Comparison of ENCODE assay signal across 31 cellular contexts in the genomic region with DNA sequence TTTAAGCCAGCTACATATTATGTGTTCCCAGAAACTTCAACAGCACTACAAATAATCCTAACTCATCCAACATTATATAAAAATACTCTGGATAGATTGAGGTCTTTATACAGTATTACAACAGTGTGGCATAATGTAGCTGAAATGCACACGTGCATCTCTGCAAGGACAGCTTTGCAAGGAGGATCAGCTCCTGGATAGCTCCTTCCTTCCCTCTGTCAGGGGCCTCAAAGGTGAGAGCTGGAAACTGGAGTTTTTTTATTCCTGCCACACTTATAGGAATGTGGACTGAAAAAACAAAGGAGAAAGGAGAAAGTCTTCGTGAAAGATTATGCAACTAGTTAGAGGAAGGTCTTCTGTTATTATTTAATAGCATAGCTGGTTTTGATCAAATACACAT. TPM values are rescaled to one million over a fixed set of nuclear protein-coding genes. Genes with fewer than 3 reads are reported as not detected.
"Had no signal": no experiment of that assay in that cellular context is flagged by ENCODE, and none has a peak within 500 bp of the region (broad histone marks: within the 10 kb centered on the region; RNA-seq: fewer than 3 reads in every experiment).

No MANE protein-coding gene starts in this region.

- H3K27ac Mint-ChIP-seq: activated CD4-positive, alpha-beta T cell treated with anti-CD3 and anti-CD28 coated beads, Interleukin-2, amount 10 ng/mL, durations not matched to agents 7 days and 5 days; activated CD8-positive, alpha-beta T cell treated with anti-CD3 and anti-CD28 coated beads for 36 hours; activated naive CD8-positive, alpha-beta T cell; activated T-helper 17 cell treated with anti-CD3 and anti-CD28 coated beads, Interleukin-2, amount 50 U/mL, for 72 hours; effector memory CD8-positive, alpha-beta T cell had no signal

- H3K36me3 Mint-ChIP-seq: activated naive CD8-positive, alpha-beta T cell had no signal

- H3K27ac ChIP-seq: body of pancreas, esophagus muscularis mucosa, foreskin keratinocyte, gastrocnemius medialis, heart left ventricle had no signal

- H3K4me1 Mint-ChIP-seq: activated CD4-positive, alpha-beta T cell treated with anti-CD3 and anti-CD28 coated beads, Interleukin-2, amount 10 ng/mL, durations not matched to agents 7 days and 5 days; activated T-helper 17 cell treated with anti-CD3 and anti-CD28 coated beads, Interleukin-2, amount 50 U/mL, for 72 hours had no signal

- H3K9me3 Mint-ChIP-seq: activated CD4-positive, alpha-beta T cell treated with anti-CD3 and anti-CD28 coated beads, Interleukin-2, amount 10 ng/mL, durations not matched to agents 7 days and 5 days; activated CD8-positive, alpha-beta T cell treated with anti-CD3 and anti-CD28 coated beads for 36 hours; activated T-cell treated with anti-CD3 and anti-CD28 coated beads, Interleukin-2, amount 50 U/mL, for 4 hours; activated T-helper 17 cell treated with anti-CD3 and anti-CD28 coated beads, Interleukin-2, amount 50 U/mL, for 72 hours; effector memory CD8-positive, alpha-beta T cell had no signal

- ATAC-seq: activated CD8-positive, alpha-beta T cell treated with anti-CD3 and anti-CD28 coated beads for 36 hours; activated T-cell treated with anti-CD3 and anti-CD28 coated beads, Interleukin-2, amount 50 U/mL, for 4 hours; activated T-helper 17 cell treated with anti-CD3 and anti-CD28 coated beads, Interleukin-2, amount 50 U/mL, for 72 hours; body of pancreas; effector memory CD8-positive, alpha-beta T cell; foreskin keratinocyte; gastrocnemius medialis; heart left ventricle had no signal

- H3K36me3 ChIP-seq: esophagus muscularis mucosa, gastrocnemius medialis, heart left ventricle had no signal

- FAIRE-seq: colon had no signal

- H3K4me3 ChIP-seq: body of pancreas, esophagus muscularis mucosa, gastrocnemius medialis, heart left ventricle had no signal

- DNase-seq: activated CD4-positive, alpha-beta T cell treated with anti-CD3 and anti-CD28 coated beads for 1 hour; activated CD4-positive, alpha-beta T cell treated with anti-CD3 and anti-CD28 coated beads for 4 hours; activated CD4-positive, alpha-beta T cell treated with anti-CD3 and anti-CD28 coated beads, Interleukin-2, amount 10 ng/mL, durations not matched to agents 7 days and 5 days; activated CD4-positive, alpha-beta T cell treated with anti-CD3 and anti-CD28 coated beads, Interleukin-2, amount 50 U/mL, for 4 hours; activated CD8-positive, alpha-beta memory T cell treated with anti-CD3 and anti-CD28 coated beads for 24 hours; activated CD8-positive, alpha-beta T cell treated with anti-CD3 and anti-CD28 coated beads for 36 hours; activated effector memory CD4-positive, alpha-beta T cell treated with Interleukin-2 at 50 U/mL for 16 hours; activated gamma-delta T cell treated with Interleukin-2 at 50 U/mL for 16 hours; activated naive CD4-positive, alpha-beta T cell treated with anti-CD3 and anti-CD28 coated beads, Interleukin-2, amount 50 U/mL, for 16 hours; activated naive CD4-positive, alpha-beta T cell treated with Interleukin-2 at 50 U/mL for 16 hours; activated T-cell treated with anti-CD3 and anti-CD28 coated beads, Interleukin-2, amount 50 U/mL, for 4 hours; amygdala; aorta; body of pancreas; caudate nucleus; cortex of kidney; dermis blood vessel endothelial cell; effector CD4-positive, alpha-beta T cell; effector memory CD8-positive, alpha-beta T cell; erythroblast; foreskin keratinocyte; gastrocnemius medialis; glutamatergic neuron; heart left ventricle; T-helper 2 cell had no signal

- H3K27me3 ChIP-seq: body of pancreas, gastrocnemius medialis had no signal

- H3K4me1 ChIP-seq: body of pancreas, esophagus muscularis mucosa, foreskin keratinocyte, gastrocnemius medialis, heart left ventricle had no signal

- H3K9me3 ChIP-seq: body of pancreas, gastrocnemius medialis had no signal

- H3K4me3 Mint-ChIP-seq: activated CD4-positive, alpha-beta T cell treated with anti-CD3 and anti-CD28 coated beads, Interleukin-2, amount 10 ng/mL, durations not matched to agents 7 days and 5 days; activated CD8-positive, alpha-beta T cell treated with anti-CD3 and anti-CD28 coated beads for 36 hours; activated naive CD8-positive, alpha-beta T cell; activated T-cell treated with anti-CD3 and anti-CD28 coated beads, Interleukin-2, amount 50 U/mL, for 4 hours; activated T-helper 17 cell treated with anti-CD3 and anti-CD28 coated beads, Interleukin-2, amount 50 U/mL, for 72 hours; effector memory CD8-positive, alpha-beta T cell had no signal

RNA-seq across cellular contexts. Expression of gene PLG, which starts 53.1 kb away (rescaled TPM):
- total RNA-seq: activated CD8-positive, alpha-beta T cell treated with anti-CD3 and anti-CD28 coated beads for 36 hours; activated T-helper 17 cell treated with anti-CD3 and anti-CD28 coated beads, Interleukin-2, amount 50 U/mL, for 72 hours; aorta; body of pancreas; chondrocyte; dermis blood vessel endothelial cell; esophagus muscularis mucosa; foreskin keratinocyte had no signal
- polyA plus RNA-seq: adipose tissue, foreskin keratinocyte had no signal
